1 cellular context compared by ENCODE assay signal in the genomic region with DNA sequence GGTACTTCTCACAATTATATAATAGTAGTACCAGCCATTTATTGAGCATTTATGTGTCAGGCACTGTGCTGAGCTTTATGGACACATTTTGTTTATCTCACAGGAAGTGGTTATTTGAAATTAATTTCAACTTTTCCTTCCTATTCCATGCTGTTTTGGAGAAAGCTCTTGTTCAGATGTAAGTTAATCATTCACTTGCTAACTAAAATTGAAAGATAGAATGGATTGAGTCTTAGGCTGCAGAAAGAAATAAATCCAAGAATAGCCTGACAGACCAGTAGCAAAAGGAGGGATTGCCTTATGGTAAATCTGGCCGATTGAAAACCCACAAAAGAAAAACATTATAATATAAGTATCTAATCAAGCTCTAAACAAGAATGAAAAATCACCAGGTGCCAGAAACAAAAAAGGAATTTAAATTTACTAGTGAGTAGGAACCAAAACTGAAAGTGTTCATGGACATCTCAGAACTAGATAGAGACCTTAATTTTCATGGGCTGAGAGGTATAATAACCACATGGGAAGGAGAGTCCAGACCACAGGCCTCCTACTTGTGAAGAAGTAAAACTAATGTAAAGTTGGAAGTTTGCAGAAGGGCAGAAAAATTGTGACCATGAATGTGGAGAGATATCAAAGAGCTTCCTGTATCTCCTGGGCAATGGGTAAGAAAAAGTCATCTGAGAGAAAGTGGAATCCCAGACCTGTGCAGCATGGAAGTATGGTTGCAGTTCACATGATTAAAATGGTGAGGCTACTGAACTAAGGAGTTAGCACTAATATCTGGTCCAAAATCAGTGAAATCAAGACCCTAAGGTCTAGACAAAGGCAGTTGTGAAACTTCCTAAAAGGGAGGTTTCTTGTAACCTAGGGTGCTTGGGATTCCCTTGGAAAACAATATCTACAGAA.
TF ChIP-seq lines count a peak whose summit lies in the region.

No MANE protein-coding gene starts in this region.

TF ChIP-seq in HepG2, 621 proteins besides CTCF, POLR2A, EP300 and RAD21 (continued from another document):
- no peak for TF ChIP-seq PHF5A (CRISPR knock-in tag; IDR thresholded peaks at IDR 0.05; ENCODE audit: low read depth, unreplicated experiment)
- no peak for TF ChIP-seq RAD51 (IDR thresholded peaks at IDR 0.05; ENCODE audit: borderline replicate concordance)
- TF ChIP-seq, protein P1, sequence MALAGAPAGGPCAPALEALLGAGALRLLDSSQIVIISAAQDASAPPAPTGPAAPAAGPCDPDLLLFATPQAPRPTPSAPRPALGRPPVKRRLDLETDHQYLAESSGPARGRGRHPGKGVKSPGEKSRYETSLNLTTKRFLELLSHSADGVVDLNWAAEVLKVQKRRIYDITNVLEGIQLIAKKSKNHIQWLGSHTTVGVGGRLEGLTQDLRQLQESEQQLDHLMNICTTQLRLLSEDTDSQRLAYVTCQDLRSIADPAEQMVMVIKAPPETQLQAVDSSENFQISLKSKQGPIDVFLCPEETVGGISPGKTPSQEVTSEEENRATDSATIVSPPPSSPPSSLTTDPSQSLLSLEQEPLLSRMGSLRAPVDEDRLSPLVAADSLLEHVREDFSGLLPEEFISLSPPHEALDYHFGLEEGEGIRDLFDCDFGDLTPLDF (CRISPR knock-in tag; IDR thresholded peaks at IDR 0.05), result no peak
- TF ChIP-seq, protein P2, sequence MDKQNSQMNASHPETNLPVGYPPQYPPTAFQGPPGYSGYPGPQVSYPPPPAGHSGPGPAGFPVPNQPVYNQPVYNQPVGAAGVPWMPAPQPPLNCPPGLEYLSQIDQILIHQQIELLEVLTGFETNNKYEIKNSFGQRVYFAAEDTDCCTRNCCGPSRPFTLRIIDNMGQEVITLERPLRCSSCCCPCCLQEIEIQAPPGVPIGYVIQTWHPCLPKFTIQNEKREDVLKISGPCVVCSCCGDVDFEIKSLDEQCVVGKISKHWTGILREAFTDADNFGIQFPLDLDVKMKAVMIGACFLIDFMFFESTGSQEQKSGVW (CRISPR knock-in tag; IDR thresholded peaks at IDR 0.05; ENCODE audit: borderline replicate concordance), result no peak
- TF ChIP-seq, protein P3, sequence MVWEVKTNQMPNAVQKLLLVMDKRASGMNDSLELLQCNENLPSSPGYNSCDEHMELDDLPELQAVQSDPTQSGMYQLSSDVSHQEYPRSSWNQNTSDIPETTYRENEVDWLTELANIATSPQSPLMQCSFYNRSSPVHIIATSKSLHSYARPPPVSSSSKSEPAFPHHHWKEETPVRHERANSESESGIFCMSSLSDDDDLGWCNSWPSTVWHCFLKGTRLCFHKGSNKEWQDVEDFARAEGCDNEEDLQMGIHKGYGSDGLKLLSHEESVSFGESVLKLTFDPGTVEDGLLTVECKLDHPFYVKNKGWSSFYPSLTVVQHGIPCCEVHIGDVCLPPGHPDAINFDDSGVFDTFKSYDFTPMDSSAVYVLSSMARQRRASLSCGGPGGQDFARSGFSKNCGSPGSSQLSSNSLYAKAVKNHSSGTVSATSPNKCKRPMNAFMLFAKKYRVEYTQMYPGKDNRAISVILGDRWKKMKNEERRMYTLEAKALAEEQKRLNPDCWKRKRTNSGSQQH (CRISPR knock-in tag; IDR thresholded peaks at IDR 0.05; ENCODE audit: low read depth), result no peak
TF ChIP-seq in HepG2: peak in this region for 0.
